8 cellular contexts compared by ENCODE assay signal in genomic region chr6:118933855-118934460, GRCh38. TPM values are rescaled to one million over a fixed set of nuclear protein-coding genes. Genes with fewer than 3 reads are reported as not detected.
A peak's percentile ranks its signal among the peaks of the same experiment; 100 is the strongest.
DNase-seq lines count a peak whose midpoint lies in the region; ATAC-seq and TF ChIP-seq lines count a peak whose summit lies in the region.

No MANE protein-coding gene starts in this region.

- H4K20me1 ChIP-seq in KMS-11 (ENCODE audit: insufficient read depth): no peaks in the 10 kb centered on the region

- no peak for TF ChIP-seq CTCF in 22Rv1 (IDR thresholded peaks at IDR 0.05)
- no peak for TF ChIP-seq CTCF in KMS-11 (conservative IDR thresholded peaks at IDR 0.05; ENCODE audit: low read depth, low read length)
- TF ChIP-seq CTCF in endodermal cell (conservative IDR thresholded peaks at IDR 0.05): no peak
- no peak for TF ChIP-seq CTCF in prostate gland (IDR thresholded peaks at IDR 0.05)

- DNase-seq in endodermal cell (no peak), prostate gland (ENCODE audit: low spot score) (no peak), NCI-H748 treated with DMSO at 0.1 percent for 48 hours (lab: John Stamatoyannopoulos, UW) (no peak), NCI-H1048 (lab: John Stamatoyannopoulos, UW) (no peak)
- DNase-seq in activated effector memory CD4-positive, alpha-beta T cell treated with Interleukin-2 at 50 U/mL for 16 hours: no peak

- H3K36me3 ChIP-seq in KMS-11 (ENCODE audit: insufficient read depth) (no peaks in the 10 kb centered on the region), endodermal cell (ENCODE audit: control insufficient read depth, insufficient read depth, low read length) (peaks cover 36% of the 10 kb centered on the region), prostate gland (no peaks in the 10 kb centered on the region)

- H3K27ac Mint-ChIP-seq in endodermal cell: no peak overlapping the region

- no peak for TF ChIP-seq POLR2A in prostate gland (IDR thresholded peaks at IDR 0.05)

- peaks cover 8% of the 10 kb centered on the region for H3K4me1 ChIP-seq in KMS-11 (ENCODE audit: low read depth, poor library complexity, severe bottlenecking)
- H3K4me1 ChIP-seq in endodermal cell (ENCODE audit: control insufficient read depth, insufficient read depth, low read length): no peaks in the 10 kb centered on the region
- no peaks in the 10 kb centered on the region for H3K4me1 ChIP-seq in prostate gland (replicated peaks)

- H3K27me3 ChIP-seq in KMS-11 (ENCODE audit: insufficient read depth, low read depth): no peaks in the 10 kb centered on the region
- no peaks in the 10 kb centered on the region for H3K27me3 ChIP-seq in endodermal cell (ENCODE audit: control insufficient read depth, insufficient read depth, low read length, poor library complexity, severe bottlenecking)
- H3K27me3 ChIP-seq in prostate gland (replicated peaks; ENCODE audit: insufficient read depth): no peaks in the 10 kb centered on the region

- H3K27ac ChIP-seq in 22Rv1 (peak overlapping the region; percentile 96), KMS-11 (no peak overlapping the region; the same call in 1 of the 2 replicates), endodermal cell (ENCODE audit: low read depth, low read length) (no peak overlapping the region), prostate gland (peak overlapping the region in 1 of 2 donors; percentile 87)

- H3K9ac ChIP-seq in KMS-11 (0 out of 2 replicates have a peak overlapping the region, but pooled peaks have one; percentile 94), endodermal cell (ENCODE audit: extremely low read depth, low read length, poor library complexity, severe bottlenecking) (no peak overlapping the region)

- H3K79me2 ChIP-seq in KMS-11 (ENCODE audit: insufficient read depth, low read depth): no peaks in the 10 kb centered on the region

- peaks cover 18% of the 10 kb centered on the region for H3K9me3 Mint-ChIP-seq in endodermal cell

- H3K4me2 ChIP-seq in KMS-11: peak overlapping the region; percentile 92

- H3K4me3 Mint-ChIP-seq in endodermal cell: peak overlapping the region; percentile 85

- 43% methylated on average over 8 of the region's 8 CpGs; no CpG with 5 or more reads in 1 of the 2 experiments for WGBS in endodermal cell (ENCODE audit: insufficient coverage in 1 of 2, insufficient read length in 1 of 2), 2 experiments
- 23% methylated on average over 8 of the region's 8 CpGs for WGBS in prostate gland

- ATAC-seq in GM19025 (IDR thresholded peaks at IDR 0.05; ENCODE audit: low read depth, unreplicated experiment): peak; percentile 0

- H3K4me3 ChIP-seq in KMS-11 (IDR thresholded peaks at IDR 0.05; ENCODE audit: insufficient read depth, low read depth, low read length) (no peak overlapping the region), endodermal cell (ENCODE audit: low read length) (peak overlapping the region; percentile 85), prostate gland (peak overlapping the region; percentile 73 to 78)

- intact Hi-C loops in prostate gland (cut with DNase I): no loop called here

- H3K9me3 ChIP-seq in endodermal cell (ENCODE audit: control insufficient read depth, low read length) (peaks cover 19% of the 10 kb centered on the region), prostate gland (no peaks in the 10 kb centered on the region)

- peaks cover 11% of the 10 kb centered on the region for H3K4me1 Mint-ChIP-seq in endodermal cell

- H3K36me3 Mint-ChIP-seq in endodermal cell (ENCODE audit: low read depth): peaks cover 45% of the 10 kb centered on the region

- no peaks in the 10 kb centered on the region for H3K27me3 Mint-ChIP-seq in endodermal cell (ENCODE audit: insufficient read depth)

- H2AFZ ChIP-seq in KMS-11 (ENCODE audit: low read depth): peak overlapping the region; percentile 94; the same call in 1 of the 2 replicates

RNA-seq across cellular contexts. Expression of gene MCM9, which starts 1.0 kb away (rescaled TPM):
- total RNA-seq in endodermal cell (10 to 100 TPM; 17.8 to 21.2 TPM), prostate gland (10 to 100 TPM; 13.6 to 24.8 TPM)
- polyA plus RNA-seq in endodermal cell (2013, experiment 1 of 2): 12.3 TPM
- polyA plus RNA-seq in endodermal cell (2013, experiment 2 of 2): 11.7 TPM

RNA-seq across cellular contexts. Expression of gene ASF1A, which starts 40.0 kb away (rescaled TPM):
- total RNA-seq in endodermal cell (10 to 100 TPM; 44.5 to 54.9 TPM), prostate gland (10 to 100 TPM; 12.5 to 15.6 TPM)
- polyA plus RNA-seq in endodermal cell (2013, experiment 1 of 2): 33.6 TPM
- polyA plus RNA-seq in endodermal cell (2013, experiment 2 of 2): 34.8 TPM
